Comparison of ENCODE assay signal across 24 cellular contexts in the genomic region with DNA sequence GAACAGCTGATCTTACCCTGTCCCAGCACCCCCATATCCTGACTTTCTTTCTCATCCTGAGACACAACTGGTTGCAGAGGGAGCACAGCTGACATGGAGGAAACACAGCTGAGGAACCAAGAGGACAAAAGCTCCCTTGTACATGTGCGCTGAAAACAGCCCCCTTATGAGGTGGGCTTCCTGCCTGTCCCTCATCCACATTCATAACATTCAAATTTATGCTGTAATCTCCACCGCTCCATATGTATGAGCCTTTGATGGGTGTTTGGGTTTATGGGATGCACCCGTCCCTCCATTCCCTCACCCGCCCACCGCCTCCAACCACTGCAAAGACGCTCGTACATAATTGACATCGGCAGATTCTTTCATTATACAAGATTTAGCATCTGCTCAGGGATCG.
"Had no signal": no experiment of that assay in that cellular context is flagged by ENCODE, and none has a peak within 500 bp of the region (broad histone marks: within the 10 kb centered on the region; RNA-seq: fewer than 3 reads in every experiment).

No MANE protein-coding gene starts in this region.

- H3K27me3 ChIP-seq: testis had no signal

- H3K9me3 Mint-ChIP-seq: activated CD4-positive, alpha-beta memory T cell treated with anti-CD3 and anti-CD28 coated beads for 36 hours; activated CD4-positive, alpha-beta T cell treated with anti-CD3 and anti-CD28 coated beads, Interleukin-2, amount 10 ng/mL, durations not matched to agents 24 days and 14 days; activated naive CD4-positive, alpha-beta T cell treated with anti-CD3 and anti-CD28 coated beads, Interleukin-2, amount 10 ng/mL, durations not matched to agents 7 days and 5 days; activated T-helper 1 cell treated with anti-CD3 and anti-CD28 coated beads, Interleukin-12 subunit alpha, Interleukin-12 subunit beta, Interleukin-2, Interleukin-4 antibody, amounts not matched to agents 30 ng/mL and 10 ng/mL and 1 ng/mL, durations not matched to agents 14 hours and 24 hours and 36 hours; central memory CD8-positive, alpha-beta T cell had no signal

- H3K27ac Mint-ChIP-seq: activated CD4-positive, alpha-beta memory T cell treated with anti-CD3 and anti-CD28 coated beads for 36 hours; activated CD4-positive, alpha-beta T cell treated with anti-CD3 and anti-CD28 coated beads, Interleukin-2, amount 10 ng/mL, durations not matched to agents 24 days and 14 days; activated naive CD4-positive, alpha-beta T cell treated with anti-CD3 and anti-CD28 coated beads, Interleukin-2, amount 10 ng/mL, durations not matched to agents 7 days and 5 days; activated T-helper 1 cell treated with anti-CD3 and anti-CD28 coated beads, Interleukin-12 subunit alpha, Interleukin-12 subunit beta, Interleukin-2, Interleukin-4 antibody, amounts not matched to agents 30 ng/mL and 10 ng/mL and 1 ng/mL, durations not matched to agents 14 hours and 24 hours and 36 hours; nephron progenitor cell had no signal

- H3K4me1 Mint-ChIP-seq: activated CD4-positive, alpha-beta T cell treated with anti-CD3 and anti-CD28 coated beads, Interleukin-2, amount 10 ng/mL, durations not matched to agents 24 days and 14 days; activated naive CD4-positive, alpha-beta T cell treated with anti-CD3 and anti-CD28 coated beads, Interleukin-2, amount 10 ng/mL, durations not matched to agents 7 days and 5 days; central memory CD8-positive, alpha-beta T cell had no signal

- H3K27ac ChIP-seq: left ventricle myocardium inferior, parathyroid adenoma, testis, VCaP had no signal

- DNase-seq: activated CD4-positive, alpha-beta memory T cell treated with anti-CD3 and anti-CD28 coated beads for 36 hours; activated CD4-positive, alpha-beta T cell treated with anti-CD3 and anti-CD28 coated beads, Interleukin-2, amount 10 ng/mL, durations not matched to agents 24 days and 14 days; activated CD8-positive, alpha-beta memory T cell treated with anti-CD3 and anti-CD28 coated beads, Interleukin-2, amount 50 U/mL, for 4 hours; activated effector memory CD4-positive, alpha-beta T cell treated with anti-CD3 and anti-CD28 coated beads, Interleukin-2, amount 50 U/mL, for 16 hours; activated naive CD4-positive, alpha-beta T cell treated with anti-CD3 and anti-CD28 coated beads, Interleukin-2, amount 10 ng/mL, durations not matched to agents 7 days and 5 days; activated T-cell treated with anti-CD3 and anti-CD28 coated beads, Interleukin-2, amount 50 U/mL, for 1 hour; amniotic stem cell; dermis blood vessel endothelial cell; effector CD8-positive, alpha-beta T cell; kidney glomerular epithelial cell; left ventricle myocardium inferior; nephron progenitor cell; occipital lobe; right cardiac atrium; stimulated activated CD4-positive, alpha-beta T cell treated with anti-CD3 and anti-CD28 coated beads, Interleukin-15, amount 100 ng/mL, for 24 hours; stimulated activated CD4-positive, alpha-beta T cell treated with anti-CD3 and anti-CD28 coated beads, Interleukin-2, amount 100 ng/mL, for 24 hours; stimulated activated naive CD4-positive, alpha-beta T cell; T-helper 1 cell; testis; trophoblast cell had no signal

- H3K4me3 Mint-ChIP-seq: activated CD4-positive, alpha-beta memory T cell treated with anti-CD3 and anti-CD28 coated beads for 36 hours; activated CD4-positive, alpha-beta T cell treated with anti-CD3 and anti-CD28 coated beads, Interleukin-2, amount 10 ng/mL, durations not matched to agents 24 days and 14 days; activated naive CD4-positive, alpha-beta T cell treated with anti-CD3 and anti-CD28 coated beads, Interleukin-2, amount 10 ng/mL, durations not matched to agents 7 days and 5 days; activated T-helper 1 cell treated with anti-CD3 and anti-CD28 coated beads, Interleukin-12 subunit alpha, Interleukin-12 subunit beta, Interleukin-2, Interleukin-4 antibody, amounts not matched to agents 30 ng/mL and 10 ng/mL and 1 ng/mL, durations not matched to agents 14 hours and 24 hours and 36 hours; central memory CD8-positive, alpha-beta T cell had no signal

- H3K4me3 ChIP-seq: left ventricle myocardium inferior, testis had no signal

- H3K36me3 Mint-ChIP-seq: activated CD4-positive, alpha-beta memory T cell treated with anti-CD3 and anti-CD28 coated beads for 36 hours; activated naive CD4-positive, alpha-beta T cell treated with anti-CD3 and anti-CD28 coated beads, Interleukin-2, amount 10 ng/mL, durations not matched to agents 7 days and 5 days had no signal

- H3K9me3 ChIP-seq: left ventricle myocardium inferior, testis had no signal

- H3K36me3 ChIP-seq: left ventricle myocardium inferior had no signal
